In the genomic region with DNA sequence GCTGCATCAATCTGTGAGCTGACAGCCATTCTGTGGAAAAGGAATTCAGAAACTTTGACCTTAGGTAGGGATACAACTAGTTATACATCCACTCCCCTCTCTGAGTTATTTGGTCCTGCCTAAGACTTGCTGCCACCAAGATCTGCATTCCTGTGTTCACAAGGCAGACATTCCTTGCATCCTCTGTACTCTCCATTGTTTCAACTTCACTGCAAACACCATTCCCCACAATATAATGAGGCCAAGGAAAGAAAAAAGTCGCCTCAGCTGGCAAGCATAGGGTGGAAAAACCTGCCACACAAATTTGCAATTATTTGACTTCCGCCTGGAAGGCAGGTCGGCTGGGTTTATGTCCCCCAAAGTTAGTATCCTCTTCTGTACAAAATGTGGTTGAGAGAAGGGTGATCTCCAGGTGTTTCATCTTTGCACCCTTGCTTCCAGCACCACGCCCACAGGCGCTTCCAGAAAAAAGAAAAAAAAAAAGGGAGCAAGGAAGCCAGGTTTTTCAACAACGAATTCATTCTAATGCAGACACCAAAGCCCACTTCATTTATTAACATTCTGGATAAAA, we compare ENCODE assay signal across 8 cellular contexts. TPM values are rescaled to one million over a fixed set of nuclear protein-coding genes. Genes with fewer than 3 reads are reported as not detected.
DNase-seq lines count a peak whose midpoint lies in the region; ATAC-seq and TF ChIP-seq lines count a peak whose summit lies in the region.

No MANE protein-coding gene starts in this region.

- no peaks in the 10 kb centered on the region for H3K9me3 ChIP-seq in testis

- ATAC-seq in activated naive CD8-positive, alpha-beta T cell treated with anti-CD3 and anti-CD28 coated beads, Interleukin-2, amount 10 ng/mL, durations not matched to agents 7 days and 5 days (ENCODE audit: low read depth), result no peak

- no peaks in the 10 kb centered on the region for H3K9me3 Mint-ChIP-seq in T-helper 2 cell treated with Interferon-gamma antibody and Interleukin-4, amounts not matched to agents 5 μg/mL and 100 μg/mL, for 36 hours
- H3K9me3 Mint-ChIP-seq in activated naive CD8-positive, alpha-beta T cell treated with anti-CD3 and anti-CD28 coated beads, Interleukin-2, amount 10 ng/mL, durations not matched to agents 7 days and 5 days, result no peaks in the 10 kb centered on the region

- POLR2A ChIA-PET in activated naive CD8-positive, alpha-beta T cell treated with anti-CD3 and anti-CD28 coated beads, Interleukin-2, amount 10 ng/mL, durations not matched to agents 7 days and 5 days (lab: Charles Lee), result no interaction called here

- H3K4me3 ChIP-seq in kidney epithelial cell (ENCODE audit: low read depth, low read length) (peak overlapping the region; percentile 97), testis (peak overlapping the region; percentile 92 to 98)

- peak overlapping the region; percentile 87 for H3K4me3 Mint-ChIP-seq in T-helper 2 cell treated with Interferon-gamma antibody and Interleukin-4, amounts not matched to agents 5 μg/mL and 100 μg/mL, for 36 hours
- peak overlapping the region; percentile 94 for H3K4me3 Mint-ChIP-seq in activated naive CD8-positive, alpha-beta T cell treated with anti-CD3 and anti-CD28 coated beads, Interleukin-2, amount 10 ng/mL, durations not matched to agents 7 days and 5 days

- peaks cover 15% of the 10 kb centered on the region for H3K27me3 Mint-ChIP-seq in T-helper 2 cell treated with Interferon-gamma antibody and Interleukin-4, amounts not matched to agents 5 μg/mL and 100 μg/mL, for 36 hours (ENCODE audit: low read depth)
- peaks cover 32% of the 10 kb centered on the region for H3K27me3 Mint-ChIP-seq in activated naive CD8-positive, alpha-beta T cell treated with anti-CD3 and anti-CD28 coated beads, Interleukin-2, amount 10 ng/mL, durations not matched to agents 7 days and 5 days

- H3K27me3 ChIP-seq in kidney epithelial cell (ENCODE audit: control insufficient read depth, insufficient read depth, low read length) (no peaks in the 10 kb centered on the region), testis (no peaks in the 10 kb centered on the region)

- H3K27ac Mint-ChIP-seq in T-helper 2 cell treated with Interferon-gamma antibody and Interleukin-4, amounts not matched to agents 5 μg/mL and 100 μg/mL, for 36 hours, result no peak overlapping the region
- H3K27ac Mint-ChIP-seq in activated naive CD8-positive, alpha-beta T cell treated with anti-CD3 and anti-CD28 coated beads, Interleukin-2, amount 10 ng/mL, durations not matched to agents 7 days and 5 days, result no peak overlapping the region

- peaks cover 33% of the 10 kb centered on the region for H3K4me1 Mint-ChIP-seq in T-helper 2 cell treated with Interferon-gamma antibody and Interleukin-4, amounts not matched to agents 5 μg/mL and 100 μg/mL, for 36 hours (ENCODE audit: low read depth)
- H3K4me1 Mint-ChIP-seq in activated naive CD8-positive, alpha-beta T cell treated with anti-CD3 and anti-CD28 coated beads, Interleukin-2, amount 10 ng/mL, durations not matched to agents 7 days and 5 days, result peaks cover 25% of the 10 kb centered on the region

- intact Hi-C loops in testis (cut with DNase I; ENCODE audit: low total_unique reads) (loop anchor here (5.0 kb wide), 1 partner anchor 312 kb away; the partner anchor contains the start of gene RHOC), posterior cingulate gyrus (cut with DNase I) (loop anchor here (5.0 kb wide), 1 partner anchor 222 kb away; the partner anchor contains the start of genes CAPZA1 and ST7L)

- 10 to 13% methylated on average over 6 of the region's 6 CpGs for WGBS in testis, 2 donors

- TF ChIP-seq CTCF in kidney epithelial cell (IDR thresholded peaks at IDR 0.05; ENCODE audit: insufficient read depth, low read length, poor library complexity, severe bottlenecking) (no peak), testis (IDR thresholded peaks at IDR 0.05) (no peak)

- H3K36me3 ChIP-seq in kidney epithelial cell (ENCODE audit: control insufficient read depth, insufficient read depth, low read length) (no peaks in the 10 kb centered on the region), testis (ENCODE audit: low read depth, missing control alignments) (no peaks in the 10 kb centered on the region)

- no peak for TF ChIP-seq POLR2A in testis (IDR thresholded peaks at IDR 0.05)

- H3K36me3 Mint-ChIP-seq in T-helper 2 cell treated with Interferon-gamma antibody and Interleukin-4, amounts not matched to agents 5 μg/mL and 100 μg/mL, for 36 hours (ENCODE audit: low read depth), result no peaks in the 10 kb centered on the region
- no peaks in the 10 kb centered on the region for H3K36me3 Mint-ChIP-seq in activated naive CD8-positive, alpha-beta T cell treated with anti-CD3 and anti-CD28 coated beads, Interleukin-2, amount 10 ng/mL, durations not matched to agents 7 days and 5 days

- H3K4me1 ChIP-seq in testis, result peaks cover 17% of the 10 kb centered on the region

- no peak for DNase-seq in T-helper 2 cell treated with Interferon-gamma antibody and Interleukin-4, amounts not matched to agents 5 μg/mL and 100 μg/mL, for 36 hours (ENCODE audit: low spot score)
- DNase-seq in T-helper 2 cell, result no peak
- no peak for DNase-seq in activated naive CD8-positive, alpha-beta T cell treated with anti-CD3 and anti-CD28 coated beads, Interleukin-2, amount 10 ng/mL, durations not matched to agents 7 days and 5 days
- DNase-seq in kidney epithelial cell (ENCODE audit: low read depth), result no peak
- DNase-seq in testis, result no peak
- no peak for DNase-seq in posterior cingulate gyrus
- no peak for DNase-seq in NCI-H82 treated with DMSO at 0.1 percent for 48 hours (lab: John Stamatoyannopoulos, UW; ENCODE audit: unreplicated experiment)
- no peak for DNase-seq in NCI-H1436 treated with DMSO at 0.1 percent for 48 hours (lab: John Stamatoyannopoulos, UW)

- H3K27ac ChIP-seq in testis, result peak overlapping the region; percentile 86 to 87

RNA-seq across cellular contexts. Expression of gene CTTNBP2NL, which starts 0.7 kb away (rescaled TPM):
- under 1 TPM; 0.47 to 0.57 TPM for total RNA-seq in activated naive CD8-positive, alpha-beta T cell treated with anti-CD3 and anti-CD28 coated beads, Interleukin-2, amount 10 ng/mL, durations not matched to agents 7 days and 5 days
- total RNA-seq in kidney epithelial cell (44.0 and 45.9 TPM in 2 replicates), testis (10 to 100 TPM; 16.3 to 19.4 TPM)
- polyA plus RNA-seq in testis (ENCODE audit: insufficient read depth, low read depth, low replicate concordance), result 13.8 TPM

Comparison
In these comparisons a context has a peak if more than half of its experiments do, and no peak if none do; other contexts are left out.
1. RNA of gene CTTNBP2NL, which starts 0.7 kb away (total RNA-seq): 44.0 to 45.9 TPM in kidney epithelial cell and 16.3 to 19.4 TPM in testis; 0.47 to 0.57 TPM in activated naive CD8-positive, alpha-beta T cell treated with anti-CD3 and anti-CD28 coated beads, Interleukin-2, amount 10 ng/mL, durations not matched to agents 7 days and 5 days; every median in the first group is over 10 times any median in the second.